ENCODE assay signal across 13 cellular contexts in genomic region chr4:16967722-16968121, GRCh38.
DNase-seq lines count a peak whose midpoint lies in the region; ATAC-seq and TF ChIP-seq lines count a peak whose summit lies in the region.
"Had no signal": no experiment of that assay in that cellular context is flagged by ENCODE, and none has a peak within 500 bp of the region (broad histone marks: within the 10 kb centered on the region; RNA-seq: fewer than 3 reads in every experiment).

No MANE protein-coding gene starts in this region.

- H3K9ac ChIP-seq in mammary epithelial cell (ENCODE audit: insufficient read depth, low read length) = no peak overlapping the region

- intact Hi-C loops in Right ventricle myocardium superior (cut with DNase I) = no loop called here
- intact Hi-C loops in mammary epithelial cell (cut with micrococcal nuclease) = no loop called here

- H3K27ac ChIP-seq in angular gyrus (ENCODE audit: low read depth, low read length) (peak overlapping the region; percentile 20), osteoblast (ENCODE audit: low read depth, low read length) (no peak overlapping the region), urinary bladder (ENCODE audit: low read depth) (peak overlapping the region; percentile 78), mammary epithelial cell (ENCODE audit: insufficient read depth, low read depth, low read length) (no peak overlapping the region)

- CTCF ChIA-PET in mammary epithelial cell (lab: Charles Lee; ENCODE audit: low non-redundant PET) = no interaction called here

- TF ChIP-seq CTCF in osteoblast (IDR thresholded peaks at IDR 0.05; ENCODE audit: extremely low read depth, low read depth, low read length) (no peak), mammary epithelial cell (conservative IDR thresholded peaks at IDR 0.05 in 1 of 2, IDR thresholded peaks at IDR 0.05 in 1 of 2; ENCODE audit: extremely low read depth in 1 of 2, insufficient read depth in 1 of 2, low read depth in 1 of 2, low read length in 2 of 2) (no peak)

- dilution Hi-C loops in mammary epithelial cell (cut with HindIII; ENCODE audit: low sequenced_read_pairs) = loop anchor here (5.0 kb wide), 1 partner anchor 95 kb away; no protein-coding TSS in a partner anchor

- no peaks in the 10 kb centered on the region for H3K9me3 ChIP-seq in osteoblast (ENCODE audit: low read depth, low read length)
- H3K9me3 ChIP-seq in mammary epithelial cell (replicated peaks; ENCODE audit: insufficient read depth, low read length) = no peaks in the 10 kb centered on the region

- H3K4me2 ChIP-seq in osteoblast (ENCODE audit: insufficient read depth, low read length) = no peak overlapping the region
- H3K4me2 ChIP-seq in mammary epithelial cell (ENCODE audit: insufficient read depth, low read depth, low read length) = no peak overlapping the region

- ATAC-seq in Right ventricle myocardium superior (ENCODE audit: poor library complexity) (peak; percentile 85), HG03520 (IDR thresholded peaks at IDR 0.05; ENCODE audit: unreplicated experiment) (no peak), HG02588 (IDR thresholded peaks at IDR 0.05; ENCODE audit: unreplicated experiment) (no peak)

- H3K36me3 ChIP-seq in osteoblast (ENCODE audit: insufficient read depth, low read length) (no peaks in the 10 kb centered on the region), urinary bladder (ENCODE audit: insufficient read depth) (no peaks in the 10 kb centered on the region), mammary epithelial cell (ENCODE audit: insufficient read depth, low read length) (no peaks in the 10 kb centered on the region)

- DNase-seq in Right ventricle myocardium superior (peak; percentile 66), osteoblast (ENCODE audit: insufficient read length, low spot score, missing footprints) (peak; percentile 53), mammary epithelial cell (no peak), DMS53 (lab: John Stamatoyannopoulos, UW) (no peak)
- DNase-seq: activated CD4-positive, alpha-beta T cell treated with anti-CD3 and anti-CD28 coated beads, Interleukin-2, amount 50 U/mL, for 48 hours; activated naive CD4-positive, alpha-beta T cell treated with anti-CD3 and anti-CD28 coated beads for 36 hours; dermis blood vessel endothelial cell; NCI-H2107; stimulated activated CD4-positive, alpha-beta T cell treated with anti-CD3 and anti-CD28 coated beads, Interleukin-15, amount 100 ng/mL, for 24 hours had no signal

- no TSS peak for BruUV-seq in mammary epithelial cell (replicated peaks; lab: Mats Ljungman, UMichigan)

- H4K20me1 ChIP-seq in osteoblast (ENCODE audit: insufficient read depth, low read length) = no peaks in the 10 kb centered on the region
- H4K20me1 ChIP-seq in mammary epithelial cell (ENCODE audit: insufficient read depth, low read length) = no peaks in the 10 kb centered on the region

- in situ Hi-C loops in mammary epithelial cell (cut with MboI; ENCODE audit: low sequenced_read_pairs in 2 of 2) = no loop called here

- H3K4me1 ChIP-seq in osteoblast (ENCODE audit: insufficient read depth, low read length) = peaks cover 13% of the 10 kb centered on the region
- no peaks in the 10 kb centered on the region for H3K4me1 ChIP-seq in urinary bladder (ENCODE audit: insufficient read depth)
- no peaks in the 10 kb centered on the region for H3K4me1 ChIP-seq in mammary epithelial cell (ENCODE audit: insufficient read depth, low read length)

- H3K4me3 ChIP-seq in osteoblast (ENCODE audit: insufficient read depth, low read length) = no peak overlapping the region
- no peak overlapping the region for H3K4me3 ChIP-seq in urinary bladder (ENCODE audit: low read depth, low read length)
- H3K4me3 ChIP-seq in mammary epithelial cell (replicated peaks in 1 of 3; ENCODE audit: insufficient read depth in 1 of 3, low read depth in 2 of 3, low read length in 3 of 3) = no peak overlapping the region

- H2AFZ ChIP-seq in osteoblast (ENCODE audit: low read length) (peak overlapping the region; percentile 58), mammary epithelial cell (ENCODE audit: low read depth, low read length) (no peak overlapping the region)

- H3K79me2 ChIP-seq in osteoblast (ENCODE audit: insufficient read depth, low read length) = no peaks in the 10 kb centered on the region
- no peaks in the 10 kb centered on the region for H3K79me2 ChIP-seq in mammary epithelial cell (ENCODE audit: insufficient read depth, low read length)

- 18% methylated on average over 5 of the region's 5 CpGs for WGBS in urinary bladder
- 27% methylated on average over 3 of the region's 5 CpGs for WGBS in mammary epithelial cell (ENCODE audit: low coverage, missing lambda C conversion rate)

- no peaks in the 10 kb centered on the region for H3K27me3 ChIP-seq in osteoblast (ENCODE audit: insufficient read depth, low read length)
- H3K27me3 ChIP-seq in mammary epithelial cell (ENCODE audit: insufficient read depth, low read length) = no peaks in the 10 kb centered on the region

Comparison
In these comparisons a context has a peak if more than half of its experiments do, and no peak if none do; other contexts are left out.
1. H3K27ac ChIP-seq: peak in angular gyrus (single experiment) and urinary bladder (single experiment); none in osteoblast (single experiment) and mammary epithelial cell (single experiment).
2. DNase-seq: peak in Right ventricle myocardium superior (single experiment) and osteoblast (single experiment); none in mammary epithelial cell (single experiment) and DMS53 (single experiment).